In the genomic region with DNA sequence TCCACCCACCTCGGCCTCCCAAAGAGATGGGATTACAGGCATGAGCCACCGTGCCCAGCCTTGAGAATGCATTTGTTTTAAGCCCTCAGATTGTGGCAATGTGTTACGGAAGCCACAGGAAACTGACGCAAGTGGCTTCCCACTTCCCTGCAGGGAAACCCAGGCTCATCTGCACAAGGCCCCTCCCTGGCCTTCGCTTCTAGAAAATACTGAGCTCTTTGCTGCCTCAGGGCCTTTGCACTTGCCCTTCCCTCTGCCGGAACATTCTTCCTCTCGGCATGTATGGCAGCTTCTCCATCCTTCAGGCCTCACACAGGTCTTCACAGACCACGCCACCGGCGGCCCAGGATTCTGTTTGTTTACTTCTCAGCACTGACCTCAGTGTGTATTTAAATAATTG, we compare ENCODE assay signal across 18 cellular contexts.
"Had no signal": no experiment of that assay in that cellular context is flagged by ENCODE, and none has a peak within 500 bp of the region (broad histone marks: within the 10 kb centered on the region; RNA-seq: fewer than 3 reads in every experiment).

No MANE protein-coding gene starts in this region.

- H3K27ac ChIP-seq: body of pancreas, coronary artery, esophagus muscularis mucosa, left ventricle myocardium inferior, thyroid gland, uterus had no signal

- DNase-seq: activated CD4-positive, alpha-beta memory T cell treated with anti-CD3 and anti-CD28 coated beads, Interleukin-2, amount 10 ng/mL, durations not matched to agents 7 days and 5 days; activated CD4-positive, alpha-beta T cell treated with anti-CD3 and anti-CD28 coated beads for 4 hours; activated CD8-positive, alpha-beta memory T cell treated with anti-CD3 and anti-CD28 coated beads, Interleukin-2, amount 50 U/mL, for 4 hours; activated naive CD8-positive, alpha-beta T cell treated with anti-CD3 and anti-CD28 coated beads for 36 hours; amygdala; body of pancreas; central memory CD4-positive, alpha-beta T cell; hypothalamus; left ventricle myocardium inferior; natural killer cell; stimulated activated CD4-positive, alpha-beta T cell treated with anti-CD3 and anti-CD28 coated beads, Interleukin-15, amount 100 ng/mL, for 24 hours; stimulated activated CD4-positive, alpha-beta T cell treated with anti-CD3 and anti-CD28 coated beads, Interleukin-4, amount 100 ng/mL, for 1 hour; stimulated activated naive B cell treated with anti-CD40 and anti-IgM and Interleukin-4, amounts not matched to agents 10 μg/mL and 1 μg/mL and 100 μg/mL, for 72 hours; thyroid gland; uterus had no signal

- H3K27me3 ChIP-seq: body of pancreas, esophagus muscularis mucosa, thyroid gland, uterus had no signal

- H3K27me3 Mint-ChIP-seq: activated CD4-positive, alpha-beta memory T cell treated with anti-CD3 and anti-CD28 coated beads, Interleukin-2, amount 10 ng/mL, durations not matched to agents 7 days and 5 days; activated naive CD8-positive, alpha-beta T cell treated with anti-CD3 and anti-CD28 coated beads for 36 hours had no signal

- H3K9me3 ChIP-seq: body of pancreas, esophagus muscularis mucosa, left ventricle myocardium inferior, thyroid gland, uterus had no signal

- ATAC-seq: body of pancreas; natural killer cell; stimulated activated naive B cell treated with anti-CD40 and anti-IgM and Interleukin-4, amounts not matched to agents 10 μg/mL and 1 μg/mL and 100 μg/mL, for 72 hours had no signal

- H3K4me3 ChIP-seq: body of pancreas, coronary artery, esophagus muscularis mucosa, left ventricle myocardium inferior, thyroid gland, uterus had no signal

- H3K27ac Mint-ChIP-seq: activated CD4-positive, alpha-beta memory T cell treated with anti-CD3 and anti-CD28 coated beads, Interleukin-2, amount 10 ng/mL, durations not matched to agents 7 days and 5 days; activated naive CD8-positive, alpha-beta T cell treated with anti-CD3 and anti-CD28 coated beads for 36 hours; memory B cell; natural killer cell; stimulated activated naive B cell treated with anti-CD40 and anti-IgM and Interleukin-4, amounts not matched to agents 10 μg/mL and 1 μg/mL and 100 μg/mL, for 72 hours had no signal

- H3K4me3 Mint-ChIP-seq: activated CD4-positive, alpha-beta memory T cell treated with anti-CD3 and anti-CD28 coated beads, Interleukin-2, amount 10 ng/mL, durations not matched to agents 7 days and 5 days; activated naive CD8-positive, alpha-beta T cell treated with anti-CD3 and anti-CD28 coated beads for 36 hours; memory B cell; natural killer cell; stimulated activated naive B cell treated with anti-CD40 and anti-IgM and Interleukin-4, amounts not matched to agents 10 μg/mL and 1 μg/mL and 100 μg/mL, for 72 hours had no signal

- H3K36me3 ChIP-seq: esophagus muscularis mucosa, left ventricle myocardium inferior, thyroid gland, uterus had no signal

- H3K36me3 Mint-ChIP-seq: activated naive CD8-positive, alpha-beta T cell treated with anti-CD3 and anti-CD28 coated beads for 36 hours; memory B cell; natural killer cell; stimulated activated naive B cell treated with anti-CD40 and anti-IgM and Interleukin-4, amounts not matched to agents 10 μg/mL and 1 μg/mL and 100 μg/mL, for 72 hours had no signal

- H3K9me3 Mint-ChIP-seq: activated CD4-positive, alpha-beta memory T cell treated with anti-CD3 and anti-CD28 coated beads, Interleukin-2, amount 10 ng/mL, durations not matched to agents 7 days and 5 days; activated naive CD8-positive, alpha-beta T cell treated with anti-CD3 and anti-CD28 coated beads for 36 hours; memory B cell; natural killer cell; stimulated activated naive B cell treated with anti-CD40 and anti-IgM and Interleukin-4, amounts not matched to agents 10 μg/mL and 1 μg/mL and 100 μg/mL, for 72 hours had no signal

- H3K4me1 Mint-ChIP-seq: activated CD4-positive, alpha-beta memory T cell treated with anti-CD3 and anti-CD28 coated beads, Interleukin-2, amount 10 ng/mL, durations not matched to agents 7 days and 5 days; activated naive CD8-positive, alpha-beta T cell treated with anti-CD3 and anti-CD28 coated beads for 36 hours; memory B cell; natural killer cell; stimulated activated naive B cell treated with anti-CD40 and anti-IgM and Interleukin-4, amounts not matched to agents 10 μg/mL and 1 μg/mL and 100 μg/mL, for 72 hours had no signal

- H3K4me1 ChIP-seq: body of pancreas, thyroid gland, uterus had no signal
